15 cellular contexts compared by ENCODE assay signal in the genomic region with DNA sequence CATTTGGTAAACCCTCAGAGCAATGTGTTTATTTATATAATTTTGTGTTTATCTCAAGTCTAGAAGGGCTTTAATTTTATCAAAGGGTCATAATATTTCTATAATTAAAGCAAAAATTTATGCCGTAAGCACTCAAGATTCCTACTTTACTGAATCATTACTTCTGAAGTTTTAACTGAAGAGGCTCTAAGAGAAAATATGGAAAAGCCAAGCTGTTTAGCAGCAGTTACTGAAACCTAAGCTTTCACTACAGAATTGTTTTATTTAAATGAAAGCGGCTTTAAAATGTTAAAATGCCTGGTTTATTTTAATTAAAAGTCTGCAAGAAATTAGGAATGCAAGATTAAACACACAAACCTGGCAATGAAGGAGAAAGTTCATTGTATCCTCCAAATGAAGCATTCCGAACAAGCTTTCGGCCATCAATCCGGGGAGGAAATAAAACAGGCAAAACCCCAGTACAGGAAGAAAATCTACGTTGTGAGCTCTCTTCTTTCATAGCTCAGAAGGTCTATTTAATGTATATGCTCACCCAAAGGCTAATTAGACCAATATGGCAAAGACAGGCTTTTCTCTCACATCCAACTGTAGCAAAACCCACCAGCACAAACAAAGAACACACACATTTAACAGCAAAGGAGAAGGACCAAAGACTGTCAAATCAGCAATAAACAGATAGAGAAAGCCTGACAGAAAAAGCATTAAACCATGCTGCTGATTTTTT.
DNase-seq lines count a peak whose midpoint lies in the region; TF ChIP-seq lines count a peak whose summit lies in the region.
"Had no signal": no experiment of that assay in that cellular context is flagged by ENCODE, and none has a peak within 500 bp of the region (broad histone marks: within the 10 kb centered on the region; RNA-seq: fewer than 3 reads in every experiment).

No MANE protein-coding gene starts in this region.

- H3K27me3 Mint-ChIP-seq in chondrocyte (ENCODE audit: low read depth), result no peaks in the 10 kb centered on the region
- H3K27me3 Mint-ChIP-seq: activated naive CD8-positive, alpha-beta T cell treated with anti-CD3 and anti-CD28 coated beads for 36 hours had no signal

- peaks cover 7% of the 10 kb centered on the region for H3K36me3 Mint-ChIP-seq in chondrocyte (ENCODE audit: low read depth)

- peaks cover 22% of the 10 kb centered on the region for H3K9me3 Mint-ChIP-seq in chondrocyte (ENCODE audit: low read depth)

- DNase-seq in AG09309 (ENCODE audit: low read depth), result no peak
- peak; percentile 18 for DNase-seq in NCI-H2227 (lab: John Stamatoyannopoulos, UW; ENCODE audit: unreplicated experiment)
- no peak for DNase-seq in chondrocyte (ENCODE audit: low spot score)
- no peak for DNase-seq in mesenteric fat pad (ENCODE audit: low spot score)
- DNase-seq in effector CD4-positive, alpha-beta T cell, result no peak
- DNase-seq in DMS79 treated with DMSO at 0.1 percent for 48 hours (lab: John Stamatoyannopoulos, UW), result no peak
- no peak for DNase-seq in NK-92 (lab: John Stamatoyannopoulos, UW; ENCODE audit: unreplicated experiment)
- DNase-seq: activated naive CD8-positive, alpha-beta T cell treated with anti-CD3 and anti-CD28 coated beads for 36 hours; C1 segment of cervical spinal cord; dermis blood vessel endothelial cell; RPMI8226; stimulated activated CD4-positive, alpha-beta T cell treated with anti-CD3 and anti-CD28 coated beads, Interleukin-1b, Interleukin-23, amount 100 ng/mL, for 48 hours had no signal

- H3K4me3 ChIP-seq in AG09309 (ENCODE audit: control insufficient read depth, low read depth, low read length), result peak overlapping the region; percentile 37
- peak overlapping the region; percentile 41 to 57 for H3K4me3 ChIP-seq in muscle layer of duodenum (ENCODE audit: low read depth in 1 of 2, low read length in 2 of 2)
- H3K4me3 ChIP-seq: vagina had no signal

- H3K4me1 ChIP-seq in muscle layer of duodenum (ENCODE audit: control insufficient read depth in 1 of 2, insufficient read depth in 2 of 2, low read length in 2 of 2), result peaks cover 5 to 7% of the 10 kb centered on the region in 2 donors

- TF ChIP-seq CTCF in AG09309 (IDR thresholded peaks at IDR 0.05; ENCODE audit: control insufficient read depth, insufficient read depth, low read depth, low read length, missing control alignments) (no peak), chondrocyte (IDR thresholded peaks at IDR 0.05) (no peak)

- H3K36me3 ChIP-seq in muscle layer of duodenum (ENCODE audit: control insufficient read depth in 1 of 2, insufficient read depth in 2 of 2, low read length in 2 of 2), result no peaks in the 10 kb centered on the region
- H3K36me3 ChIP-seq: neutrophil, vagina had no signal

- peaks cover 10% of the 10 kb centered on the region in 2 donors for H3K9me3 ChIP-seq in muscle layer of duodenum (ENCODE audit: control insufficient read depth in 1 of 2, low read length in 2 of 2)
- H3K9me3 ChIP-seq: neutrophil had no signal

- no peaks in the 10 kb centered on the region for H3K27me3 ChIP-seq in muscle layer of duodenum (ENCODE audit: low read depth, low read length)
- H3K27me3 ChIP-seq: neutrophil, vagina had no signal

- peak overlapping the region; percentile 69 for H3K4me3 Mint-ChIP-seq in chondrocyte (ENCODE audit: unreplicated experiment)
- H3K4me3 Mint-ChIP-seq: activated naive CD8-positive, alpha-beta T cell treated with anti-CD3 and anti-CD28 coated beads for 36 hours had no signal

- H3K4me1 Mint-ChIP-seq in chondrocyte (ENCODE audit: low read depth), result peaks cover 27% of the 10 kb centered on the region

- H3K27ac ChIP-seq in muscle layer of duodenum (ENCODE audit: low read length), result peak overlapping the region; percentile 2
- H3K27ac ChIP-seq: neutrophil, vagina had no signal

- H3K27ac Mint-ChIP-seq in chondrocyte (ENCODE audit: unreplicated experiment), result peak overlapping the region; percentile 91
- H3K27ac Mint-ChIP-seq: activated naive CD8-positive, alpha-beta T cell treated with anti-CD3 and anti-CD28 coated beads for 36 hours had no signal
